Comparison of ENCODE assay signal across 27 cellular contexts in the genomic region with DNA sequence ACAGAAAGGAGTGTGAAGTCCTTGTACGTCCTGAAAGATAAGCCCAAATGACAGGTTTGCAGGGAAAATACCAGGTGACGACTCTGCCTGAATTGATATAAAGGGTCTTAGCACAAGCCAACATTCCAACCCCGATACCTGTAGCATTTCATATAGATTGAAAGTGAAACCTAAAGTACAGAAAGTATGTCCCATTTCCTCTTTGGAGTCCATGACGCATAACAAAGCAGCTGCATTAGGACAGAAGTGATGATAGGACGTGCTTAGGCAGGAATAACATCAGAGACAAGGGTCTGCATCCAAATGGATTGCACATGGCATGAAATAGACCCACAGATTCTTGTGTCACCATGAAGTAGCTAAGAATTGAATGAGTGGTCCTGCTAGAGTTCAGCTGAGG.
DNase-seq lines count a peak whose midpoint lies in the region; ATAC-seq, FAIRE-seq and TF ChIP-seq lines count a peak whose summit lies in the region.
"Had no signal": no experiment of that assay in that cellular context is flagged by ENCODE, and none has a peak within 500 bp of the region (broad histone marks: within the 10 kb centered on the region; RNA-seq: fewer than 3 reads in every experiment).

No MANE protein-coding gene starts in this region.

- TF ChIP-seq CTCF in Loucy (conservative IDR thresholded peaks at IDR 0.05; ENCODE audit: low read length), result no peak
- TF ChIP-seq CTCF in GM12878 (IDR thresholded peaks at IDR 0.05 in 2 of 3, conservative IDR thresholded peaks at IDR 0.05 in 1 of 3; ENCODE audit: control insufficient read depth in 2 of 3, extremely low read depth in 1 of 3, insufficient read depth in 1 of 3, low read depth in 3 of 3, low read length in 3 of 3), result no peak

- H3K9ac ChIP-seq in Loucy (ENCODE audit: low read depth, low read length, poor library complexity, severe bottlenecking) (no peak overlapping the region), GM12878 (ENCODE audit: control insufficient read depth, insufficient read depth, low read length) (no peak overlapping the region)

- DNase-seq in NOMO-1 treated with DMSO at 0.1 percent for 48 hours (lab: John Stamatoyannopoulos, UW; ENCODE audit: unreplicated experiment) (peak; percentile 53), NOMO-1 treated with dmso at 0.1 percent for 144 hours (lab: John Stamatoyannopoulos, UW; ENCODE audit: unreplicated experiment) (no peak), GM12878 (ENCODE audit: low read depth, low spot score) (no peak), small intestine (peak; percentile 9), DMS153 (lab: John Stamatoyannopoulos, UW) (no peak), 8988T (no peak), DMS 273 (lab: John Stamatoyannopoulos, UW; ENCODE audit: unreplicated experiment) (no peak)
- DNase-seq: activated CD4-positive, alpha-beta T cell treated with anti-CD3 and anti-CD28 coated beads, Interleukin-2, amount 10 ng/mL, durations not matched to agents 24 days and 14 days; activated CD8-positive, alpha-beta memory T cell treated with anti-CD3 and anti-CD28 coated beads for 24 hours; activated effector memory CD4-positive, alpha-beta T cell treated with Interleukin-2 at 50 U/mL for 16 hours; activated T-cell treated with anti-CD3 and anti-CD28 coated beads for 4 hours; effector CD8-positive, alpha-beta T cell; IMR-90; left colon; NCI-H2029 treated with DMSO at 0.1 percent for 48 hours; NCI-H2227 treated with DMSO at 0.1 percent for 48 hours; NCI-H526; stimulated activated naive B cell treated with anti-CD40 and anti-IgM and Interleukin-4, amounts not matched to agents 10 μg/mL and 1 μg/mL and 100 μg/mL, for 72 hours; substantia nigra; T-cell; upper lobe of right lung had no signal

- peak; percentile 38; the same call in 2 of the 3 replicates for ATAC-seq in GM12878
- ATAC-seq: activated naive CD4-positive, alpha-beta T cell treated with anti-CD3 and anti-CD28 coated beads, Interleukin-2, amount 50 U/mL, for 72 hours; left colon; stimulated activated naive B cell treated with anti-CD40 and anti-IgM and Interleukin-4, amounts not matched to agents 10 μg/mL and 1 μg/mL and 100 μg/mL, for 72 hours; T-cell; upper lobe of right lung had no signal

- no peaks in the 10 kb centered on the region for H4K20me1 ChIP-seq in Loucy (ENCODE audit: insufficient read depth, low read length, poor library complexity, severe bottlenecking)
- no peaks in the 10 kb centered on the region for H4K20me1 ChIP-seq in GM12878 (ENCODE audit: control insufficient read depth, insufficient read depth)

- TF ChIP-seq RAD21 in GM12878 (IDR thresholded peaks at IDR 0.05; ENCODE audit: insufficient read depth, low read depth, low read length), result no peak

- no peak overlapping the region for H3K27ac ChIP-seq in GM12878 (ENCODE audit: control insufficient read depth, insufficient read depth)
- H3K27ac ChIP-seq in small intestine (ENCODE audit: low read depth in 1 of 2, low read length in 1 of 2), result no peak overlapping the region
- H3K27ac ChIP-seq: RWPE1, SJSA1, upper lobe of right lung had no signal

- no peak overlapping the region for H3K4me3 ChIP-seq in Loucy (ENCODE audit: low read length, poor library complexity, severe bottlenecking)
- H3K4me3 ChIP-seq in GM12878, result no peak overlapping the region
- H3K4me3 ChIP-seq in small intestine (ENCODE audit: low read depth in 1 of 2, low read length in 2 of 2), result no peak overlapping the region
- H3K4me3 ChIP-seq: SJSA1, upper lobe of right lung had no signal

- no peak overlapping the region for H3K4me2 ChIP-seq in Loucy (ENCODE audit: low read depth, low read length, poor library complexity, severe bottlenecking)
- no peak overlapping the region for H3K4me2 ChIP-seq in GM12878 (ENCODE audit: control insufficient read depth, insufficient read depth)

- no peaks in the 10 kb centered on the region for H3K36me3 ChIP-seq in Loucy (ENCODE audit: insufficient read depth, low read length)
- no peaks in the 10 kb centered on the region for H3K36me3 ChIP-seq in GM12878 (ENCODE audit: control insufficient read depth in 2 of 2, insufficient read depth in 2 of 2, low read length in 1 of 2)
- H3K36me3 ChIP-seq in small intestine (ENCODE audit: control insufficient read depth in 2 of 2, insufficient read depth in 2 of 2, low read length in 2 of 2), result no peaks in the 10 kb centered on the region
- H3K36me3 ChIP-seq: SJSA1, upper lobe of right lung had no signal

- no peaks in the 10 kb centered on the region for H3F3A ChIP-seq in Loucy (ENCODE audit: low read depth)

- no TSS peak for BruUV-seq in GM12878 (replicated peaks; lab: Mats Ljungman, UMichigan)

- no peaks in the 10 kb centered on the region for H3K27me3 ChIP-seq in Loucy (ENCODE audit: insufficient read depth, low read length, poor library complexity, severe bottlenecking)
- H3K27me3 ChIP-seq in GM12878 (replicated peaks in 1 of 2; ENCODE audit: control insufficient read depth in 2 of 2, insufficient read depth in 2 of 2, low read length in 1 of 2), result no peaks in the 10 kb centered on the region
- H3K27me3 ChIP-seq in small intestine (ENCODE audit: control insufficient read depth in 2 of 2, insufficient read depth in 2 of 2, low read length in 2 of 2), result no peaks in the 10 kb centered on the region
- H3K27me3 ChIP-seq: SJSA1, upper lobe of right lung had no signal

- RAD21 ChIA-PET in GM12878 (lab: Charles Lee; ENCODE audit: unreplicated experiment), result no interaction called here

- TF ChIP-seq EP300 in GM12878 (IDR thresholded peaks at IDR 0.05; ENCODE audit: borderline replicate concordance in 1 of 2, control insufficient read depth in 1 of 2, low read depth in 2 of 2, low read length in 2 of 2), result no peak

- SMC1A ChIA-PET in GM12878 (lab: Charles Lee; ENCODE audit: uncharacterized antibody, unreplicated experiment), result no interaction called here

- in situ Hi-C loops in GM12878 (cut with MboI), result no loop called here

- no peaks in the 10 kb centered on the region for H3K9me3 ChIP-seq in Loucy (ENCODE audit: insufficient read depth, low read depth, low read length)
- H3K9me3 ChIP-seq in GM12878 (replicated peaks; ENCODE audit: control insufficient read depth, insufficient read depth, low read length), result no peaks in the 10 kb centered on the region
- no peaks in the 10 kb centered on the region for H3K9me3 ChIP-seq in small intestine (ENCODE audit: control insufficient read depth, low read depth)
- H3K9me3 ChIP-seq: SJSA1, upper lobe of right lung had no signal

- TF ChIP-seq POLR2A in GM12878 (IDR thresholded peaks at IDR 0.05; ENCODE audit: low read depth, low read length), result no peak

- H3K4me1 ChIP-seq in Loucy (ENCODE audit: insufficient read depth, low read length, poor library complexity, severe bottlenecking), result no peaks in the 10 kb centered on the region
- H3K4me1 ChIP-seq in GM12878 (ENCODE audit: control insufficient read depth, insufficient read depth, low read length), result no peaks in the 10 kb centered on the region
- no peaks in the 10 kb centered on the region for H3K4me1 ChIP-seq in small intestine (ENCODE audit: control insufficient read depth in 2 of 2, insufficient read depth in 1 of 2, low read depth in 1 of 2, low read length in 1 of 2)
- H3K4me1 ChIP-seq: SJSA1, upper lobe of right lung had no signal

- FAIRE-seq in GM12878 (lab: Jason Lieb, UNC) (no peak), small intestine (lab: Jason Lieb, UNC) (no peak)
- FAIRE-seq: A204.1, colon had no signal

- WGBS in GM12878 (ENCODE audit: insufficient coverage, insufficient replicate concordance, low lambda C conversion rate, missing lambda C conversion rate), result 52% methylated on average over 5 of the region's 5 CpGs
- 35 to 70% (median 56%) methylated on average over 5 of the region's 5 CpGs for WGBS in small intestine, 3 donors

- POLR2A ChIA-PET in GM12878 (lab: Charles Lee), result no interaction called here

- H3K79me2 ChIP-seq in Loucy (ENCODE audit: insufficient read depth, low read length), result no peaks in the 10 kb centered on the region
- H3K79me2 ChIP-seq in GM12878 (ENCODE audit: control insufficient read depth, insufficient read depth, low read length), result no peaks in the 10 kb centered on the region

- H3K9me2 ChIP-seq in Loucy (replicated peaks; ENCODE audit: low read depth, low read length), result no peaks in the 10 kb centered on the region

- intact Hi-C loops in GM12878 (cut with micrococcal nuclease; ENCODE audit: unreplicated experiment), result no loop called here

- CTCF ChIA-PET in GM12878 (lab: Yijun Ruan, JAX), result no interaction called here

- H2AFZ ChIP-seq in Loucy (ENCODE audit: low read length) (peak overlapping the region; percentile 39; the same call in 1 of the 2 replicates), GM12878 (ENCODE audit: control insufficient read depth, low read depth, low read length) (no peak overlapping the region)

TF ChIP-seq in GM12878, 131 proteins besides CTCF, POLR2A, EP300 and RAD21:
- TF ChIP-seq ASH2L (IDR thresholded peaks at IDR 0.05; ENCODE audit: borderline replicate concordance, low read depth), result no peak
- TF ChIP-seq, protein P1, sequence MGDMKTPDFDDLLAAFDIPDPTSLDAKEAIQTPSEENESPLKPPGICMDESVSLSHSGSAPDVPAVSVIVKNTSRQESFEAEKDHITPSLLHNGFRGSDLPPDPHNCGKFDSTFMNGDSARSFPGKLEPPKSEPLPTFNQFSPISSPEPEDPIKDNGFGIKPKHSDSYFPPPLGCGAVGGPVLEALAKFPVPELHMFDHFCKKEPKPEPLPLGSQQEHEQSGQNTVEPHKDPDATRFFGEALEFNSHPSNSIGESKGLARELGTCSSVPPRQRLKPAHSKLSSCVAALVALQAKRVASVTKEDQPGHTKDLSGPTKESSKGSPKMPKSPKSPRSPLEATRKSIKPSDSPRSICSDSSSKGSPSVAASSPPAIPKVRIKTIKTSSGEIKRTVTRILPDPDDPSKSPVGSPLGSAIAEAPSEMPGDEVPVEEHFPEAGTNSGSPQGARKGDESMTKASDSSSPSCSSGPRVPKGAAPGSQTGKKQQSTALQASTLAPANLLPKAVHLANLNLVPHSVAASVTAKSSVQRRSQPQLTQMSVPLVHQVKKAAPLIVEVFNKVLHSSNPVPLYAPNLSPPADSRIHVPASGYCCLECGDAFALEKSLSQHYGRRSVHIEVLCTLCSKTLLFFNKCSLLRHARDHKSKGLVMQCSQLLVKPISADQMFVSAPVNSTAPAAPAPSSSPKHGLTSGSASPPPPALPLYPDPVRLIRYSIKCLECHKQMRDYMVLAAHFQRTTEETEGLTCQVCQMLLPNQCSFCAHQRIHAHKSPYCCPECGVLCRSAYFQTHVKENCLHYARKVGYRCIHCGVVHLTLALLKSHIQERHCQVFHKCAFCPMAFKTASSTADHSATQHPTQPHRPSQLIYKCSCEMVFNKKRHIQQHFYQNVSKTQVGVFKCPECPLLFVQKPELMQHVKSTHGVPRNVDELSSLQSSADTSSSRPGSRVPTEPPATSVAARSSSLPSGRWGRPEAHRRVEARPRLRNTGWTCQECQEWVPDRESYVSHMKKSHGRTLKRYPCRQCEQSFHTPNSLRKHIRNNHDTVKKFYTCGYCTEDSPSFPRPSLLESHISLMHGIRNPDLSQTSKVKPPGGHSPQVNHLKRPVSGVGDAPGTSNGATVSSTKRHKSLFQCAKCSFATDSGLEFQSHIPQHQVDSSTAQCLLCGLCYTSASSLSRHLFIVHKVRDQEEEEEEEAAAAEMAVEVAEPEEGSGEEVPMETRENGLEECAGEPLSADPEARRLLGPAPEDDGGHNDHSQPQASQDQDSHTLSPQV (IDR thresholded peaks at IDR 0.05), result no peak
- TF ChIP-seq NFXL1 (IDR thresholded peaks at IDR 0.05; ENCODE audit: borderline replicate concordance), result no peak
TF ChIP-seq in GM12878: peak in this region for 0.

Comparison
In these comparisons a context has a peak if more than half of its experiments do, and no peak if none do; other contexts are left out.
1. DNase-seq: peak in NOMO-1 treated with DMSO at 0.1 percent for 48 hours (single experiment) and small intestine (single experiment); none in NOMO-1 treated with dmso at 0.1 percent for 144 hours (single experiment), GM12878 (single experiment), DMS153 (single experiment), 8988T (single experiment) and DMS 273 (single experiment).